Comparison of ENCODE assay signal across 1 cellular context in genomic region chr17:46984341-46984740, GRCh38.
TF ChIP-seq lines count a peak whose summit lies in the region.

No MANE protein-coding gene starts in this region.

TF ChIP-seq in SK-N-SH treated with all-trans-retinoic acid at 6 μM for 48 hours, 23 proteins besides CTCF, POLR2A, EP300 and RAD21 (continued from another document):
- TF ChIP-seq TSHZ2 (CRISPR knock-in tag; IDR thresholded peaks at IDR 0.05), result no peak
